In genomic region chr16:77376358-77376757, GRCh38 we compare ENCODE assay signal across 14 cellular contexts. TPM values are rescaled to one million over a fixed set of nuclear protein-coding genes. Genes with fewer than 3 reads are reported as not detected.
DNase-seq lines count a peak whose midpoint lies in the region; ATAC-seq and TF ChIP-seq lines count a peak whose summit lies in the region.
"Had no signal": no experiment of that assay in that cellular context is flagged by ENCODE, and none has a peak within 500 bp of the region (broad histone marks: within the 10 kb centered on the region; RNA-seq: fewer than 3 reads in every experiment).

No MANE protein-coding gene starts in this region.

- ATAC-seq in upper lobe of right lung, result no peak
- no peak for ATAC-seq in GM18909 (IDR thresholded peaks at IDR 0.05; ENCODE audit: poor library complexity, unreplicated experiment)
- ATAC-seq: activated T-cell treated with anti-CD3 and anti-CD28 coated beads, Interleukin-2, amount 50 U/mL, for 72 hours; pancreas had no signal

- H3K36me3 ChIP-seq in HEK293 (ENCODE audit: control insufficient read depth in 2 of 2, insufficient read depth in 1 of 2, low read length in 2 of 2) (no peaks in the 10 kb centered on the region), colonic mucosa (no peaks in the 10 kb centered on the region), upper lobe of right lung (no peaks in the 10 kb centered on the region)
- H3K36me3 ChIP-seq: HAP-1, pancreas had no signal

- peak in 2 of 3 donors; percentile 1 to 2 for DNase-seq in stimulated activated CD4-positive, alpha-beta T cell treated with anti-CD3 and anti-CD28 coated beads, Interleukin-12 subunit alpha, Interleukin-12 subunit beta, amount 100 ng/mL, for 48 hours (ENCODE audit: low read depth in 2 of 3, low spot score in 1 of 3)
- DNase-seq in stimulated activated CD4-positive, alpha-beta T cell treated with anti-CD3 and anti-CD28 coated beads, Interleukin-4, amount 100 ng/mL, for 24 hours, result no peak
- DNase-seq in colonic mucosa (peak; percentile 19), upper lobe of right lung (no peak), NCI-H774 (lab: John Stamatoyannopoulos, UW) (no peak)
- DNase-seq in activated effector memory CD4-positive, alpha-beta T cell treated with Interleukin-2 at 50 U/mL for 16 hours, result no peak
- DNase-seq: CD4-positive, alpha-beta memory T cell; pancreas; stimulated activated naive CD4-positive, alpha-beta T cell treated with Interleukin-2 at 50 U/mL for 16 hours had no signal

- CTCF ChIA-PET in HEK293 (lab: Yijun Ruan, JAX), result interaction anchor here (0.6 to 1.7 kb wide), 6 partner anchors 9 to 1933 kb away, joined by 3 to 5 read pairs (median 3); no protein-coding TSS in a partner anchor

- H3K4me1 ChIP-seq in HEK293 (ENCODE audit: control insufficient read depth, insufficient read depth, low read length) (peaks cover 3% of the 10 kb centered on the region; the same call in 1 of the 2 replicates), colonic mucosa (no peaks in the 10 kb centered on the region), upper lobe of right lung (no peaks in the 10 kb centered on the region)
- H3K4me1 ChIP-seq: HAP-1 had no signal

- POLR2A ChIA-PET in HEK293 (lab: Yijun Ruan, JAX), result no interaction called here

- no peak overlapping the region for H3K9ac ChIP-seq in colonic mucosa (ENCODE audit: low read depth in 2 of 2, low read length in 2 of 2)

- H3K27me3 ChIP-seq in colonic mucosa, result no peaks in the 10 kb centered on the region
- no peaks in the 10 kb centered on the region for H3K27me3 ChIP-seq in upper lobe of right lung
- H3K27me3 ChIP-seq: pancreas had no signal

- intact Hi-C loops in colonic mucosa (cut with DNase I), result no loop called here
- intact Hi-C loops in upper lobe of right lung (cut with DNase I), result no loop called here

- H3K4me3 ChIP-seq in HEK293 (ENCODE audit: low read depth, low read length), result no peak overlapping the region
- no peak overlapping the region for H3K4me3 ChIP-seq in colonic mucosa
- H3K4me3 ChIP-seq in upper lobe of right lung, result no peak overlapping the region
- H3K4me3 ChIP-seq: HAP-1, pancreas had no signal

- H3K9me3 ChIP-seq in HEK293 (ENCODE audit: control insufficient read depth, insufficient read depth, low read depth, low read length), result no peaks in the 10 kb centered on the region
- H3K9me3 ChIP-seq in colonic mucosa, result no peaks in the 10 kb centered on the region
- H3K9me3 ChIP-seq in upper lobe of right lung, result no peaks in the 10 kb centered on the region
- H3K9me3 ChIP-seq: HAP-1, pancreas had no signal

- H3K27ac ChIP-seq in HEK293 (ENCODE audit: extremely low read depth, low read depth, low read length) (no peak overlapping the region), colonic mucosa (no peak overlapping the region), upper lobe of right lung (no peak overlapping the region)
- H3K27ac ChIP-seq: pancreas had no signal

- 0 out of 2 replicates have a peak, but pooled peaks have one; percentile 7 for TF ChIP-seq CTCF in HEK293 (tag by site-specific recombination; IDR thresholded peaks at IDR 0.05)
- no peak for TF ChIP-seq CTCF in colonic mucosa (IDR thresholded peaks at IDR 0.05)
- TF ChIP-seq CTCF in upper lobe of right lung (IDR thresholded peaks at IDR 0.05), result peak; percentile 22

TF ChIP-seq in HEK293, 187 proteins besides CTCF, POLR2A, EP300 and RAD21:
- TF ChIP-seq ZNF768 (tag by site-specific recombination; IDR thresholded peaks at IDR 0.05), result no peak
- TF ChIP-seq ZNF324 (tag by site-specific recombination; IDR thresholded peaks at IDR 0.05), result no peak
- TF ChIP-seq ZNF112 (tag by site-specific recombination; IDR thresholded peaks at IDR 0.05), result no peak
- TF ChIP-seq HOXD13 (CRISPR knock-in tag; IDR thresholded peaks at IDR 0.05; ENCODE audit: borderline replicate concordance), result no peak
TF ChIP-seq in HEK293: peak in this region for 0.

RNA-seq across cellular contexts. Expression of gene ADAMTS18, which starts 58.5 kb away (rescaled TPM):
- total RNA-seq in colonic mucosa, result under 1 TPM; 0.05 to 0.29 TPM
- 0.46 TPM for total RNA-seq in upper lobe of right lung
- total RNA-seq: activated T-cell treated with anti-CD3 and anti-CD28 coated beads, Interleukin-2, amount 50 U/mL, for 72 hours; CD4-positive, alpha-beta memory T cell; RPMI7951 had no signal

Comparison
In these comparisons a context has a peak if more than half of its experiments do, and no peak if none do; other contexts are left out.
1. DNase-seq: peak in stimulated activated CD4-positive, alpha-beta T cell treated with anti-CD3 and anti-CD28 coated beads, Interleukin-12 subunit alpha, Interleukin-12 subunit beta, amount 100 ng/mL, for 48 hours (2 of 3) and colonic mucosa (single experiment); none in stimulated activated CD4-positive, alpha-beta T cell treated with anti-CD3 and anti-CD28 coated beads, Interleukin-4, amount 100 ng/mL, for 24 hours (single experiment), upper lobe of right lung (single experiment), NCI-H774 (single experiment) and activated effector memory CD4-positive, alpha-beta T cell treated with Interleukin-2 at 50 U/mL for 16 hours (single experiment).